Comparison of ENCODE assay signal across 12 cellular contexts in genomic region chr1:12436817-12437599, GRCh38.
DNase-seq lines count a peak whose midpoint lies in the region; ATAC-seq and TF ChIP-seq lines count a peak whose summit lies in the region.
"Had no signal": no experiment of that assay in that cellular context is flagged by ENCODE, and none has a peak within 500 bp of the region (broad histone marks: within the 10 kb centered on the region; RNA-seq: fewer than 3 reads in every experiment).

No MANE protein-coding gene starts in this region.

- H3K4me1 ChIP-seq in foreskin keratinocyte = peaks cover 39% of the 10 kb centered on the region

- peak; percentile 25 for DNase-seq in stimulated activated naive CD4-positive, alpha-beta T cell treated with Interleukin-2 at 50 U/mL for 16 hours (lab: John Stamatoyannopoulos, UW)
- no peak for DNase-seq in stimulated activated naive CD4-positive, alpha-beta T cell (lab: John Stamatoyannopoulos, UW)
- no peak for DNase-seq in activated naive CD4-positive, alpha-beta T cell treated with anti-CD3 and anti-CD28 coated beads, Interleukin-2, amount 10 ng/mL, durations not matched to agents 7 days and 5 days
- peak; percentile 89 to 94 for DNase-seq in foreskin keratinocyte
- DNase-seq in NCI-H1105 treated with DMSO at 0.1 percent for 48 hours (lab: John Stamatoyannopoulos, UW) = no peak
- DNase-seq in OCI-M2 (lab: John Stamatoyannopoulos, UW; ENCODE audit: unreplicated experiment) = no peak
- DNase-seq in glutamatergic neuron = no peak
- DNase-seq: left cardiac atrium, NCI-H1417 treated with DMSO at 0.1 percent for 48 hours had no signal

- H3K27me3 ChIP-seq in foreskin keratinocyte = no peaks in the 10 kb centered on the region

- H3K27ac ChIP-seq in foreskin keratinocyte = peak overlapping the region; percentile 15

- TF ChIP-seq CTCF in foreskin keratinocyte (conservative IDR thresholded peaks at IDR 0.05) = peak; percentile 35
- no peak for TF ChIP-seq CTCF in glutamatergic neuron (IDR thresholded peaks at IDR 0.05; ENCODE audit: partially characterized antibody, unreplicated experiment)

- ATAC-seq in foreskin keratinocyte = peak; percentile 93
- no peak for ATAC-seq in HG03469 (IDR thresholded peaks at IDR 0.05; ENCODE audit: unreplicated experiment)
- ATAC-seq: left cardiac atrium, sciatic nerve had no signal

- peaks cover 58% of the 10 kb centered on the region for H3K36me3 Mint-ChIP-seq in activated naive CD4-positive, alpha-beta T cell treated with anti-CD3 and anti-CD28 coated beads, Interleukin-2, amount 10 ng/mL, durations not matched to agents 7 days and 5 days
- H3K36me3 Mint-ChIP-seq in glutamatergic neuron (ENCODE audit: unreplicated experiment) = no peaks in the 10 kb centered on the region

- no peak overlapping the region for H3K4me3 Mint-ChIP-seq in activated naive CD4-positive, alpha-beta T cell treated with anti-CD3 and anti-CD28 coated beads, Interleukin-2, amount 10 ng/mL, durations not matched to agents 7 days and 5 days
- no peak overlapping the region for H3K4me3 Mint-ChIP-seq in glutamatergic neuron (ENCODE audit: unreplicated experiment)
- H3K4me3 Mint-ChIP-seq: brain had no signal

- CTCF ChIA-PET in activated naive CD4-positive, alpha-beta T cell treated with anti-CD3 and anti-CD28 coated beads, Interleukin-2, amount 10 ng/mL, durations not matched to agents 7 days and 5 days (lab: Charles Lee) = interaction anchor here (0.6 kb wide), 1 partner anchor 60 kb away, joined by 3 read pairs; no protein-coding TSS in a partner anchor

- peaks cover 13% of the 10 kb centered on the region for H3K9me3 Mint-ChIP-seq in activated naive CD4-positive, alpha-beta T cell treated with anti-CD3 and anti-CD28 coated beads, Interleukin-2, amount 10 ng/mL, durations not matched to agents 7 days and 5 days
- H3K9me3 Mint-ChIP-seq in glutamatergic neuron (ENCODE audit: unreplicated experiment) = peaks cover 2% of the 10 kb centered on the region

- peaks cover 3% of the 10 kb centered on the region for H3K27me3 Mint-ChIP-seq in activated naive CD4-positive, alpha-beta T cell treated with anti-CD3 and anti-CD28 coated beads, Interleukin-2, amount 10 ng/mL, durations not matched to agents 7 days and 5 days
- H3K27me3 Mint-ChIP-seq in glutamatergic neuron (ENCODE audit: unreplicated experiment) = peaks cover 6% of the 10 kb centered on the region
- H3K27me3 Mint-ChIP-seq: brain had no signal

- H3K27ac Mint-ChIP-seq in activated naive CD4-positive, alpha-beta T cell treated with anti-CD3 and anti-CD28 coated beads, Interleukin-2, amount 10 ng/mL, durations not matched to agents 7 days and 5 days = peak overlapping the region; percentile 88
- no peak overlapping the region for H3K27ac Mint-ChIP-seq in glutamatergic neuron (ENCODE audit: unreplicated experiment)

- peaks cover 90% of the 10 kb centered on the region for H3K4me1 Mint-ChIP-seq in activated naive CD4-positive, alpha-beta T cell treated with anti-CD3 and anti-CD28 coated beads, Interleukin-2, amount 10 ng/mL, durations not matched to agents 7 days and 5 days
- peaks cover 7% of the 10 kb centered on the region for H3K4me1 Mint-ChIP-seq in glutamatergic neuron (ENCODE audit: low read depth, unreplicated experiment)

Comparison
In these comparisons a context has a peak if more than half of its experiments do, and no peak if none do; other contexts are left out.
1. DNase-seq: peak in stimulated activated naive CD4-positive, alpha-beta T cell treated with Interleukin-2 at 50 U/mL for 16 hours (single experiment) and foreskin keratinocyte (2 of 2); none in stimulated activated naive CD4-positive, alpha-beta T cell (0 of 6), activated naive CD4-positive, alpha-beta T cell treated with anti-CD3 and anti-CD28 coated beads, Interleukin-2, amount 10 ng/mL, durations not matched to agents 7 days and 5 days (single experiment), NCI-H1105 treated with DMSO at 0.1 percent for 48 hours (single experiment), OCI-M2 (single experiment) and glutamatergic neuron (single experiment).